11 cellular contexts compared by ENCODE assay signal in genomic region chr2:98772531-98772930, GRCh38. TPM values are rescaled to one million over a fixed set of nuclear protein-coding genes. Genes with fewer than 3 reads are reported as not detected.
A peak's percentile ranks its signal among the peaks of the same experiment; 100 is the strongest.
DNase-seq lines count a peak whose midpoint lies in the region; ATAC-seq and TF ChIP-seq lines count a peak whose summit lies in the region.
"Had no signal": no experiment of that assay in that cellular context is flagged by ENCODE, and none has a peak within 500 bp of the region (broad histone marks: within the 10 kb centered on the region; RNA-seq: fewer than 3 reads in every experiment).

No MANE protein-coding gene starts in this region.

- TF ChIP-seq CTCF in adrenal gland (IDR thresholded peaks at IDR 0.05) (no peak), foreskin fibroblast (IDR thresholded peaks at IDR 0.05; ENCODE audit: low read depth, low read length) (no peak), GM13976 (IDR thresholded peaks at IDR 0.05; ENCODE audit: borderline replicate concordance, control extremely low read depth, extremely low read depth, insufficient read depth, missing control alignments) (no peak)

- peaks cover 0 to 3% (median 0%) of the 10 kb centered on the region in 3 donors for H3K9me3 Mint-ChIP-seq in IgD-negative memory B cell
- no peaks in the 10 kb centered on the region for H3K9me3 Mint-ChIP-seq in activated naive CD8-positive, alpha-beta T cell treated with anti-CD3 and anti-CD28 coated beads for 36 hours
- no peaks in the 10 kb centered on the region for H3K9me3 Mint-ChIP-seq in memory B cell

- H3K9ac ChIP-seq in BLaER1 treated with 17β-estradiol and CSF1 and Interleukin-3, amounts not matched to agents 10 nM and 100 nM: peak overlapping the region in 10 of 11 experiments; percentile 60 to 81 (median 75); a peak in 19 of 22 replicates

- peak overlapping the region; percentile 53 to 93 (median 86) for H3K4me3 Mint-ChIP-seq in IgD-negative memory B cell
- H3K4me3 Mint-ChIP-seq in activated naive CD8-positive, alpha-beta T cell treated with anti-CD3 and anti-CD28 coated beads for 36 hours: peak overlapping the region; percentile 94
- peak overlapping the region; percentile 81 for H3K4me3 Mint-ChIP-seq in memory B cell

- no peak for ATAC-seq in memory B cell (ENCODE audit: low read depth)

- peak overlapping the region in 7 of 10 experiments; percentile 39 to 66 (median 45); a peak in 12 of 20 replicates for H3K4me3 ChIP-seq in BLaER1 treated with 17β-estradiol and CSF1 and Interleukin-3, amounts not matched to agents 10 nM and 100 nM
- H3K4me3 ChIP-seq in adrenal gland (no peak overlapping the region), foreskin fibroblast (ENCODE audit: low read depth in 1 of 2, low read length in 2 of 2) (no peak overlapping the region)
- H3K4me3 ChIP-seq: testis had no signal

- intact Hi-C loops in adrenal gland (cut with DNase I): no loop called here

- TF ChIP-seq POLR2A in adrenal gland (IDR thresholded peaks at IDR 0.05): no peak

- in situ Hi-C loops in GM13976 (cut with MboI; ENCODE audit: low sequenced_read_pairs, unreplicated experiment): no loop called here

- 68 to 77% (median 73%) methylated on average over 8 of the region's 8 CpGs for WGBS in adrenal gland, 4 donors

- peak overlapping the region; percentile 75 to 99 (median 84) for H3K4me2 ChIP-seq in BLaER1 treated with 17β-estradiol and CSF1 and Interleukin-3, amounts not matched to agents 10 nM and 100 nM

- peak overlapping the region; percentile 48 to 96 (median 79) for H3K27ac ChIP-seq in BLaER1 treated with 17β-estradiol and CSF1 and Interleukin-3, amounts not matched to agents 10 nM and 100 nM
- H3K27ac ChIP-seq in adrenal gland: peak overlapping the region in 2 of 5 donors; percentile 60 to 68
- H3K27ac ChIP-seq: testis had no signal

- no peaks in the 10 kb centered on the region for H3K27me3 ChIP-seq in BLaER1 treated with 17β-estradiol and CSF1 and Interleukin-3, amounts not matched to agents 10 nM and 100 nM
- no peaks in the 10 kb centered on the region for H3K27me3 ChIP-seq in adrenal gland
- H3K27me3 ChIP-seq: testis had no signal

- H3K36me3 Mint-ChIP-seq in IgD-negative memory B cell (no peaks in the 10 kb centered on the region), memory B cell (no peaks in the 10 kb centered on the region)
- peaks cover 6% of the 10 kb centered on the region for H3K36me3 Mint-ChIP-seq in activated naive CD8-positive, alpha-beta T cell treated with anti-CD3 and anti-CD28 coated beads for 36 hours

- no peaks in the 10 kb centered on the region for H4K20me1 ChIP-seq in BLaER1 treated with 17β-estradiol and CSF1 and Interleukin-3, amounts not matched to agents 10 nM and 100 nM

- H3K27ac Mint-ChIP-seq in IgD-negative memory B cell (no peak overlapping the region), memory B cell (peak overlapping the region; percentile 39)
- H3K27ac Mint-ChIP-seq in activated naive CD8-positive, alpha-beta T cell treated with anti-CD3 and anti-CD28 coated beads for 36 hours: peak overlapping the region; percentile 97

- H3K9me3 ChIP-seq in BLaER1 treated with 17β-estradiol and CSF1 and Interleukin-3, amounts not matched to agents 10 nM and 100 nM (replicated peaks in 1 of 11): peaks cover 0 to 2% (median 0%) of the 10 kb centered on the region in 11 experiments; a peak in 1 of 22 replicates
- no peaks in the 10 kb centered on the region for H3K9me3 ChIP-seq in adrenal gland (replicated peaks in 1 of 3)
- H3K9me3 ChIP-seq: testis had no signal

- H3K4me1 Mint-ChIP-seq in IgD-negative memory B cell: peaks cover 10 to 27% (median 23%) of the 10 kb centered on the region in 3 donors
- peaks cover 57% of the 10 kb centered on the region for H3K4me1 Mint-ChIP-seq in activated naive CD8-positive, alpha-beta T cell treated with anti-CD3 and anti-CD28 coated beads for 36 hours
- peaks cover 25% of the 10 kb centered on the region for H3K4me1 Mint-ChIP-seq in memory B cell

- DNase-seq in activated naive CD8-positive, alpha-beta T cell treated with anti-CD3 and anti-CD28 coated beads for 36 hours: no peak
- no peak for DNase-seq in memory B cell (ENCODE audit: low spot score in 2 of 2)
- no peak for DNase-seq in adrenal gland
- DNase-seq in foreskin fibroblast: no peak
- DNase-seq in GM13976 (ENCODE audit: low spot score): no peak
- DNase-seq in stimulated activated CD4-positive, alpha-beta T cell treated with anti-CD3 and anti-CD28 coated beads, Interleukin-15, amount 100 ng/mL, for 24 hours: no peak
- DNase-seq: NCI-H1105 treated with DMSO at 0.1 percent for 48 hours, NCI-H774, testis had no signal

- H3K4me1 ChIP-seq in BLaER1 treated with 17β-estradiol and CSF1 and Interleukin-3, amounts not matched to agents 10 nM and 100 nM: peaks cover 87 to 97% (median 95%) of the 10 kb centered on the region in 10 experiments
- H3K4me1 ChIP-seq in adrenal gland (replicated peaks in 1 of 2): peaks cover 0 to 5% of the 10 kb centered on the region in 2 donors

- H3K27me3 Mint-ChIP-seq in IgD-negative memory B cell (peaks cover 1% of the 10 kb centered on the region), memory B cell (peaks cover 2% of the 10 kb centered on the region)
- no peaks in the 10 kb centered on the region for H3K27me3 Mint-ChIP-seq in activated naive CD8-positive, alpha-beta T cell treated with anti-CD3 and anti-CD28 coated beads for 36 hours

- H3K36me3 ChIP-seq in BLaER1 treated with 17β-estradiol and CSF1 and Interleukin-3, amounts not matched to agents 10 nM and 100 nM: peaks cover 0 to 4% (median 0%) of the 10 kb centered on the region in 11 experiments; a peak in 3 of 22 replicates
- H3K36me3 ChIP-seq in adrenal gland (replicated peaks in 1 of 2): no peaks in the 10 kb centered on the region

RNA-seq across cellular contexts. Expression of gene MGAT4A, which starts 41.6 kb away (rescaled TPM):
- 54.6 TPM for polyA plus RNA-seq in IgD-negative memory B cell
- total RNA-seq in activated naive CD8-positive, alpha-beta T cell treated with anti-CD3 and anti-CD28 coated beads for 36 hours: 10 to 100 TPM; 45.1 to 49.3 TPM
- 10 to 100 TPM in 7 of 8 donors, 1 to 10 TPM in 1; 5.7 to 34.4 (median 24.7) TPM for total RNA-seq in adrenal gland
- 10 to 100 TPM in 1 of 3 donors, 1 to 10 TPM in 2; 5.9 to 14.4 (median 9.7) TPM for polyA plus RNA-seq in adrenal gland

Comparison
In these comparisons a context has a peak if more than half of its experiments do, and no peak if none do; other contexts are left out.
1. H3K4me3 ChIP-seq: peak in BLaER1 treated with 17β-estradiol and CSF1 and Interleukin-3, amounts not matched to agents 10 nM and 100 nM (7 of 10); none in adrenal gland (0 of 4) and foreskin fibroblast (0 of 2).
2. H3K27ac Mint-ChIP-seq: peak in activated naive CD8-positive, alpha-beta T cell treated with anti-CD3 and anti-CD28 coated beads for 36 hours (single experiment) and memory B cell (single experiment); none in IgD-negative memory B cell (0 of 3).
3. Peak in every context shown above with its lines, with median percentiles within 50 percentile points of each other: H3K4me3 Mint-ChIP-seq.